Comparison of ENCODE assay signal across 8 cellular contexts in genomic region chr11:1572200-1573076, GRCh38. TPM values are rescaled to one million over a fixed set of nuclear protein-coding genes. Genes with fewer than 3 reads are reported as not detected.
DNase-seq lines count a peak whose midpoint lies in the region; ATAC-seq and TF ChIP-seq lines count a peak whose summit lies in the region.

TSS of gene DUSP8 (minus strand) at chr11:1572271. CDS start at chr11:1565826, 6,445 bp downstream.

- H3K27me3 ChIP-seq in Karpas-422 (ENCODE audit: low read length) = no peaks in the 10 kb centered on the region
- peaks cover 13% of the 10 kb centered on the region for H3K27me3 ChIP-seq in SJSA1 (replicated peaks)

- no peak within 1 kb of the TSS for H3K27ac ChIP-seq in Karpas-422 (ENCODE audit: low read length)
- no peak within 1 kb of the TSS for H3K27ac ChIP-seq in SJSA1

- H3K79me2 ChIP-seq in Karpas-422 (ENCODE audit: low read length) = no peaks in the 10 kb centered on the region

- no peak within 1 kb of the TSS for H3K9ac ChIP-seq in Karpas-422 (ENCODE audit: low read length)

- H3K4me3 Mint-ChIP-seq in nephron progenitor cell = no peak within 1 kb of the TSS
- peak within 1 kb of the TSS; percentile 50 to 72 for H3K4me3 Mint-ChIP-seq in stimulated activated naive B cell treated with anti-CD40 and anti-IgM and Interleukin-4, amounts not matched to agents 10 μg/mL and 1 μg/mL and 100 μg/mL, for 72 hours

- peak; percentile 53 for ATAC-seq in GM19452 (IDR thresholded peaks at IDR 0.05; ENCODE audit: unreplicated experiment)
- ATAC-seq in stimulated activated naive B cell treated with anti-CD40 and anti-IgM and Interleukin-4, amounts not matched to agents 10 μg/mL and 1 μg/mL and 100 μg/mL, for 72 hours (replicated peaks) = peak; percentile 47 to 56

- no peaks in the 10 kb centered on the region for H3K9me3 ChIP-seq in Karpas-422 (ENCODE audit: low read length)
- no peaks in the 10 kb centered on the region for H3K9me3 ChIP-seq in SJSA1 (replicated peaks)

- no peak within 1 kb of the TSS for H2AFZ ChIP-seq in Karpas-422 (ENCODE audit: low read length)

- no peak within 1 kb of the TSS for H3K4me2 ChIP-seq in Karpas-422 (ENCODE audit: low read depth, low read length, poor library complexity, severe bottlenecking)

- H3K9me3 Mint-ChIP-seq in nephron progenitor cell = no peaks in the 10 kb centered on the region
- no peaks in the 10 kb centered on the region for H3K9me3 Mint-ChIP-seq in stimulated activated naive B cell treated with anti-CD40 and anti-IgM and Interleukin-4, amounts not matched to agents 10 μg/mL and 1 μg/mL and 100 μg/mL, for 72 hours

- peaks cover 71% of the 10 kb centered on the region for H3K27me3 Mint-ChIP-seq in nephron progenitor cell (ENCODE audit: low read depth, poor library complexity)
- H3K27me3 Mint-ChIP-seq in stimulated activated naive B cell treated with anti-CD40 and anti-IgM and Interleukin-4, amounts not matched to agents 10 μg/mL and 1 μg/mL and 100 μg/mL, for 72 hours = peaks cover 46 to 66% of the 10 kb centered on the region in 2 donors

- H3K36me3 Mint-ChIP-seq in nephron progenitor cell (ENCODE audit: low read depth) = no peaks in the 10 kb centered on the region
- no peaks in the 10 kb centered on the region for H3K36me3 Mint-ChIP-seq in stimulated activated naive B cell treated with anti-CD40 and anti-IgM and Interleukin-4, amounts not matched to agents 10 μg/mL and 1 μg/mL and 100 μg/mL, for 72 hours

- TF ChIP-seq CTCF in foreskin fibroblast (IDR thresholded peaks at IDR 0.05; ENCODE audit: low read depth, low read length) = no peak
- TF ChIP-seq CTCF in nephron progenitor cell (IDR thresholded peaks at IDR 0.05) = no peak

- no peak within 1 kb of the TSS for H3K4me3 ChIP-seq in Karpas-422 (ENCODE audit: low read length)
- peak within 1 kb of the TSS; percentile 40 for H3K4me3 ChIP-seq in SJSA1
- peak within 1 kb of the TSS; percentile 42 to 47 for H3K4me3 ChIP-seq in foreskin fibroblast (ENCODE audit: low read depth in 1 of 2, low read length in 2 of 2)

- H3K36me3 ChIP-seq in Karpas-422 (ENCODE audit: insufficient read depth, low read length) (no peaks in the 10 kb centered on the region), SJSA1 (no peaks in the 10 kb centered on the region)

- peaks cover 33% of the 10 kb centered on the region for H4K20me1 ChIP-seq in Karpas-422 (ENCODE audit: insufficient read depth, low read depth, low read length)

- H3K27ac Mint-ChIP-seq in nephron progenitor cell = no peak within 1 kb of the TSS
- H3K27ac Mint-ChIP-seq in stimulated activated naive B cell treated with anti-CD40 and anti-IgM and Interleukin-4, amounts not matched to agents 10 μg/mL and 1 μg/mL and 100 μg/mL, for 72 hours = no peak within 1 kb of the TSS

- DNase-seq in Ammon's horn (ENCODE audit: low spot score) (peak; percentile 93), Karpas-422 (peak; percentile 88), SJSA1 (ENCODE audit: low read depth in 1 of 2, low spot score in 2 of 2) (peak; percentile 60 to 75), foreskin fibroblast (peak; percentile 80 to 95), nephron progenitor cell (peak; percentile 91)
- DNase-seq in activated naive CD4-positive, alpha-beta T cell treated with Interleukin-2 at 50 U/mL for 16 hours = peak; percentile 92
- DNase-seq in stimulated activated naive B cell treated with anti-CD40 and anti-IgM and Interleukin-4, amounts not matched to agents 10 μg/mL and 1 μg/mL and 100 μg/mL, for 72 hours = peak; percentile 66

- H3K4me1 ChIP-seq in Karpas-422 (ENCODE audit: low read length) (peaks cover 34% of the 10 kb centered on the region), SJSA1 (replicated peaks) (peaks cover 11% of the 10 kb centered on the region; the same call in 1 of the 2 replicates)

- no peaks in the 10 kb centered on the region for H3K4me1 Mint-ChIP-seq in nephron progenitor cell
- peaks cover 13 to 29% of the 10 kb centered on the region in 2 donors for H3K4me1 Mint-ChIP-seq in stimulated activated naive B cell treated with anti-CD40 and anti-IgM and Interleukin-4, amounts not matched to agents 10 μg/mL and 1 μg/mL and 100 μg/mL, for 72 hours

- H3K9me2 ChIP-seq in Karpas-422 (replicated peaks; ENCODE audit: insufficient read depth, low read length) = no peaks in the 10 kb centered on the region

RNA-seq across cellular contexts. Expression of gene DUSP8, which starts in this region (rescaled TPM):
- total RNA-seq in Karpas-422 (2014; rRNA removed; shearing (Covaris generic); ENCODE audit: low replicate concordance) = not detected in 2 replicates
- 0.13 and 0.82 TPM in 2 replicates for total RNA-seq in SJSA1 (2014; rRNA removed; shearing (Covaris generic))

Comparison
In these comparisons a context has a peak if more than half of its experiments do, and no peak if none do; other contexts are left out.
1. Peak in DNase-seq in Karpas-422; RNA of the gene not detected or under 1 TPM.
2. Peak in DNase-seq and H3K4me3 ChIP-seq in SJSA1; RNA of the gene not detected or under 1 TPM.